Comparison of ENCODE assay signal across 11 cellular contexts in the genomic region with DNA sequence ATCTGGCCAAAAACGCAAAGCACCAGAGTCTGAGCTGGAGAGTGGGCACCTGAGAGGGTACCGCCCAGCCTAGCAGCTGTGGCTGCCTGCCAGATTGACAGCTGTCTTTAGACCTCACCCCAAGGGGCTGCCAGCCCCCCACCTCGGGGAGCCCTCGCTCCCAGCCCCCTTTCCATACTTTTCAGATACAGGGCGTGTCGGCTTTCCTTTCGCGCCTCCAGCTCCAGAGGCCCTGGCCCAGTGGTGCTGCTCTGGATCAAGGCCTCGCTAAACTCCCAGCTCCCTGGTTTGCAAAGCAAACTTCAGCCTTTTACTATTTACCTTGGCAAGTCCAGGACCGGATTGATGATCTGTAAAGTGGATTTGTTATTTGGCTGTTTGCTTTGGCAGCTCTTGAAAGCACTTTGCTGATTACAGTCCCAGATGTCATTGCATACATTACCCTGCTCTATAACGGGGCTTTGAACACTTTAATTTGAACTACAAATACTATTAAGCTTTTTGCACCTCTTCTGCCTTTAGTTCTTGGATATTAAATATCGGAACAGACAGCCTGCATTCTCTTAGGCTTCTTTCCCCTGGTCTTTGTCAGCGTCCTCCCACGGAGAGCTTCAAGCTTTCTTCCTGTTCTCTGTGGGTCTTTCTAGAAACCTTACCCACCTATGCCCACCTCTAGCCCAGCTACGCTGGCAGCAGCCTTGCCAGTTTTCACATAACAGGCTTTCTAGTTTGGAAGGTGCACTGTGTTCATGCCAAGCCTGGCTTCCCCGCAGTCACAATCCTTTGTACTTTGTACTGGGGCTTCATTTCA.
DNase-seq lines count a peak whose midpoint lies in the region; TF ChIP-seq lines count a peak whose summit lies in the region.
"Had no signal": no experiment of that assay in that cellular context is flagged by ENCODE, and none has a peak within 500 bp of the region (broad histone marks: within the 10 kb centered on the region; RNA-seq: fewer than 3 reads in every experiment).

No MANE protein-coding gene starts in this region.

- peak overlapping the region; percentile 43 for H3K27ac Mint-ChIP-seq in neural progenitor cell
- no peak overlapping the region for H3K27ac Mint-ChIP-seq in activated naive CD8-positive, alpha-beta T cell treated with anti-CD3 and anti-CD28 coated beads for 36 hours
- H3K27ac Mint-ChIP-seq: CD4-positive, CD25-positive, alpha-beta regulatory T cell had no signal

- peaks cover 10% of the 10 kb centered on the region for H3K4me1 Mint-ChIP-seq in neural progenitor cell
- no peaks in the 10 kb centered on the region for H3K4me1 Mint-ChIP-seq in activated naive CD8-positive, alpha-beta T cell treated with anti-CD3 and anti-CD28 coated beads for 36 hours
- H3K4me1 Mint-ChIP-seq: CD4-positive, CD25-positive, alpha-beta regulatory T cell had no signal

- no peaks in the 10 kb centered on the region for H3K79me2 ChIP-seq in neural progenitor cell (ENCODE audit: low read depth)

- no peak overlapping the region for H3K4me2 ChIP-seq in neural progenitor cell

- H3K9ac ChIP-seq in neural progenitor cell, result no peak overlapping the region

- no peaks in the 10 kb centered on the region for H3K9me3 Mint-ChIP-seq in neural progenitor cell
- no peaks in the 10 kb centered on the region for H3K9me3 Mint-ChIP-seq in activated naive CD8-positive, alpha-beta T cell treated with anti-CD3 and anti-CD28 coated beads for 36 hours
- H3K9me3 Mint-ChIP-seq: CD4-positive, CD25-positive, alpha-beta regulatory T cell had no signal

- H3K27me3 Mint-ChIP-seq in neural progenitor cell (ENCODE audit: insufficient read depth, low read depth), result peaks cover 6% of the 10 kb centered on the region
- H3K27me3 Mint-ChIP-seq in activated naive CD8-positive, alpha-beta T cell treated with anti-CD3 and anti-CD28 coated beads for 36 hours, result no peaks in the 10 kb centered on the region
- H3K27me3 Mint-ChIP-seq: CD4-positive, CD25-positive, alpha-beta regulatory T cell had no signal

- no peak overlapping the region for H2AFZ ChIP-seq in neural progenitor cell (replicated peaks)

- DNase-seq in Daoy (ENCODE audit: low read depth), result peak; percentile 73
- peak; percentile 95 for DNase-seq in NCI-H345 (lab: John Stamatoyannopoulos, UW)
- no peak for DNase-seq in neural progenitor cell (ENCODE audit: low spot score)
- DNase-seq in posterior vena cava (ENCODE audit: low spot score), result no peak
- no peak for DNase-seq in inferior parietal cortex (ENCODE audit: extremely low spot score)
- no peak for DNase-seq in activated CD4-positive, alpha-beta T cell treated with anti-CD3 and anti-CD28 coated beads, Interleukin-2, amount 50 U/mL, for 48 hours
- no peak for DNase-seq in activated naive CD8-positive, alpha-beta T cell treated with anti-CD3 and anti-CD28 coated beads for 36 hours
- DNase-seq: activated CD8-positive, alpha-beta memory T cell treated with anti-CD3 and anti-CD28 coated beads for 24 hours; CD4-positive, CD25-positive, alpha-beta regulatory T cell; stimulated activated naive CD4-positive, alpha-beta T cell treated with Interleukin-2 at 50 U/mL for 16 hours had no signal

- H3K4me1 ChIP-seq in esophagus (ENCODE audit: control insufficient read depth in 2 of 2, insufficient read depth in 2 of 2, low read length in 1 of 2), result peaks cover 0 to 11% of the 10 kb centered on the region in 2 donors
- no peaks in the 10 kb centered on the region for H3K4me1 ChIP-seq in neural progenitor cell

- peak overlapping the region; percentile 38 for H3K4me3 Mint-ChIP-seq in neural progenitor cell
- no peak overlapping the region for H3K4me3 Mint-ChIP-seq in activated naive CD8-positive, alpha-beta T cell treated with anti-CD3 and anti-CD28 coated beads for 36 hours

- H3K9me3 ChIP-seq in esophagus (ENCODE audit: control insufficient read depth in 2 of 2, insufficient read depth in 1 of 2, low read depth in 1 of 2, low read length in 1 of 2), result no peaks in the 10 kb centered on the region
- H3K9me3 ChIP-seq in neural progenitor cell (ENCODE audit: low read depth), result no peaks in the 10 kb centered on the region

- intact Hi-C loops in posterior vena cava (cut with DNase I), result no loop called here

- 26 to 32% methylated on average over 16 of the region's 16 CpGs for WGBS in esophagus, 2 donors

- H3K27ac ChIP-seq in esophagus (ENCODE audit: low read depth in 2 of 2, low read length in 1 of 2), result peak overlapping the region; percentile 29 to 62
- no peak overlapping the region for H3K27ac ChIP-seq in neural progenitor cell

- no peaks in the 10 kb centered on the region for H3K27me3 ChIP-seq in esophagus (ENCODE audit: control insufficient read depth in 1 of 2, insufficient read depth in 2 of 2, low read length in 2 of 2)
- H3K27me3 ChIP-seq in neural progenitor cell, result no peaks in the 10 kb centered on the region

- H3K36me3 Mint-ChIP-seq in neural progenitor cell, result no peaks in the 10 kb centered on the region
- no peaks in the 10 kb centered on the region for H3K36me3 Mint-ChIP-seq in activated naive CD8-positive, alpha-beta T cell treated with anti-CD3 and anti-CD28 coated beads for 36 hours
- H3K36me3 Mint-ChIP-seq: CD4-positive, CD25-positive, alpha-beta regulatory T cell had no signal

- no peak for TF ChIP-seq CTCF in neural progenitor cell (IDR thresholded peaks at IDR 0.05)

- no peaks in the 10 kb centered on the region for H3F3A ChIP-seq in neural progenitor cell (ENCODE audit: low read depth)

- H3K36me3 ChIP-seq in esophagus (ENCODE audit: control insufficient read depth in 2 of 2, insufficient read depth in 2 of 2, low read length in 1 of 2) (no peaks in the 10 kb centered on the region), neural progenitor cell (no peaks in the 10 kb centered on the region)

- no peaks in the 10 kb centered on the region for H4K20me1 ChIP-seq in neural progenitor cell (ENCODE audit: low read depth)

- H3K4me3 ChIP-seq in esophagus (ENCODE audit: low read depth in 1 of 2, low read length in 2 of 2), result no peak overlapping the region
- H3K4me3 ChIP-seq in neural progenitor cell, result no peak overlapping the region

Comparison
In these comparisons a context has a peak if more than half of its experiments do, and no peak if none do; other contexts are left out.
1. DNase-seq: peak in Daoy (single experiment) and NCI-H345 (single experiment); none in neural progenitor cell (single experiment), posterior vena cava (single experiment), inferior parietal cortex (single experiment), activated CD4-positive, alpha-beta T cell treated with anti-CD3 and anti-CD28 coated beads, Interleukin-2, amount 50 U/mL, for 48 hours (0 of 2) and activated naive CD8-positive, alpha-beta T cell treated with anti-CD3 and anti-CD28 coated beads for 36 hours (single experiment).